ENCODE assay signal across 22 cellular contexts in the genomic region with DNA sequence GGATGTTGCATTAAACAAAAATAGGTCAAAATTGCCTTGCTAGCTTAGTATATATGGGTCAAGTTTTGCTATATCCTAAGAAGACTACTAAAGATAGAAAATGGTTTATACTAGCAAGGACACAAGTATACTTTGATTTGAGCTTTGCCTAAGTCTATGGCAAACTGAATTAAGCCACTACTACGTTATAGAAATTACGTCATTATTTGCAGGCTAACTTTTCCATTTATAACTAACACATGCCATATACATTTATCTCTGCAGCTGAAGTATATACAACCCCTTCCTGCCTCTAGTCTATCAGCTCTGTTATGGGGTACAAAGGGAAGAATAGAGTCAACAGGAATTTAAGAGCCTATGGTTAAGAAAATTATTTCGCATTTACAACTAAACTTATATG.
"Had no signal": no experiment of that assay in that cellular context is flagged by ENCODE, and none has a peak within 500 bp of the region (broad histone marks: within the 10 kb centered on the region; RNA-seq: fewer than 3 reads in every experiment).

No MANE protein-coding gene starts in this region.

- H3K27ac Mint-ChIP-seq: nephron had no signal

- DNase-seq: activated CD8-positive, alpha-beta memory T cell treated with anti-CD3 and anti-CD28 coated beads for 24 hours; activated CD8-positive, alpha-beta memory T cell treated with anti-CD3 and anti-CD28 coated beads, Interleukin-2, amount 50 U/mL, for 4 hours; activated gamma-delta T cell treated with Interleukin-2 at 50 U/mL for 16 hours; adrenal gland; colonic mucosa; dorsolateral prefrontal cortex; esophagus squamous epithelium; head of caudate nucleus; left ventricle myocardium superior; mammary epithelial cell; midbrain; right lobe of liver; small intestine; stimulated activated CD4-positive, alpha-beta T cell treated with anti-CD3 and anti-CD28 coated beads, Interleukin-15, amount 100 ng/mL, for 24 hours; stimulated activated naive B cell treated with anti-CD40 and anti-IgM and Interleukin-4, amounts not matched to agents 10 μg/mL and 1 μg/mL and 100 μg/mL, for 72 hours; T-helper 1 cell; T1000; transverse colon had no signal

- H3K27me3 ChIP-seq: adrenal gland, colonic mucosa, dorsolateral prefrontal cortex, esophagus squamous epithelium, gastroesophageal sphincter, right lobe of liver, transverse colon had no signal

- H3K4me3 ChIP-seq: adrenal gland, colonic mucosa, dorsolateral prefrontal cortex, esophagus squamous epithelium, gastroesophageal sphincter, right lobe of liver, transverse colon had no signal

- ATAC-seq: gastroesophageal sphincter; left ventricle myocardium superior; right lobe of liver; stimulated activated naive B cell treated with anti-CD40 and anti-IgM and Interleukin-4, amounts not matched to agents 10 μg/mL and 1 μg/mL and 100 μg/mL, for 72 hours; WTC11 had no signal

- H3K36me3 ChIP-seq: adrenal gland, colonic mucosa, right lobe of liver, transverse colon had no signal

- H3K9me3 ChIP-seq: adrenal gland, colonic mucosa, esophagus squamous epithelium, gastroesophageal sphincter, right lobe of liver, transverse colon had no signal

- H3K4me3 Mint-ChIP-seq: activated naive CD4-positive, alpha-beta T cell treated with anti-CD3 and anti-CD28 coated beads, Interleukin-2, amount 50 U/mL, for 24 hours; nephron; stimulated activated naive B cell treated with anti-CD40 and anti-IgM and Interleukin-4, amounts not matched to agents 10 μg/mL and 1 μg/mL and 100 μg/mL, for 72 hours; WTC11 had no signal

- H3K27ac ChIP-seq: adrenal gland, colonic mucosa, gastroesophageal sphincter, right lobe of liver, transverse colon had no signal

- H3K9me3 Mint-ChIP-seq: activated naive CD4-positive, alpha-beta T cell treated with anti-CD3 and anti-CD28 coated beads, Interleukin-2, amount 50 U/mL, for 24 hours had no signal

- H3K27me3 Mint-ChIP-seq: activated naive CD4-positive, alpha-beta T cell treated with anti-CD3 and anti-CD28 coated beads, Interleukin-2, amount 50 U/mL, for 24 hours; stimulated activated naive B cell treated with anti-CD40 and anti-IgM and Interleukin-4, amounts not matched to agents 10 μg/mL and 1 μg/mL and 100 μg/mL, for 72 hours had no signal
